1 cellular context compared by ENCODE assay signal in the genomic region with DNA sequence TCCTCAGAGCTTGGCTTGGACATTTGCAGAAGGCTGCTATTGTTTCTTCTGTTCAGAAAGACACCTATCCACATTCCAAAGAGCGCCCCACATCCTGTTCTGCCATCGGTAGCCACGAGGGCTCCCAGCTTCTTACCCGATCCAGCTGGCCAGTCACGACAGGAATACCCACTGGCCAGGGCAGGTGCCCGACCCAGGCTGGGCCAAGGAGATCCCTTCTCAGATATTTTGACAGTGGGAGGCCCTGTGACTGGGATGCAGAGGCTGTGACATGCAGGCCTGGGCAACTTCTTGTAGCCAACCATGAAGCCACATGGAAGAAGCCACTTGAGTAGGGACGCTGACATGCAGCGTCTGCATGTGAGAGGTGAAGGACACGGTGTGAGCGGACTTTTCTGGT.
TF ChIP-seq lines count a peak whose summit lies in the region.

No MANE protein-coding gene starts in this region.

TF ChIP-seq in H1, 55 proteins besides CTCF, POLR2A, EP300 and RAD21:
- TF ChIP-seq POU5F1 (IDR thresholded peaks at IDR 0.05; ENCODE audit: low read depth, low read length) (no peak), SP4 (IDR thresholded peaks at IDR 0.05; ENCODE audit: low read length) (no peak), RFX5 (IDR thresholded peaks at IDR 0.05; ENCODE audit: borderline replicate concordance, low read depth, low read length) (no peak), KDM1A (IDR thresholded peaks at IDR 0.05; ENCODE audit: borderline replicate concordance, low read length) (no peak), SIN3A (conservative IDR thresholded peaks at IDR 0.05 in 1 of 2, IDR thresholded peaks at IDR 0.05 in 1 of 2; ENCODE audit: low read depth in 1 of 2, low read length in 2 of 2) (no peak), SIX5 (IDR thresholded peaks at IDR 0.05; ENCODE audit: low read depth, low read length) (no peak), CBX8 (IDR thresholded peaks at IDR 0.05; ENCODE audit: borderline replicate concordance, low read depth, low read length) (no peak), SUZ12 (IDR thresholded peaks at IDR 0.05; ENCODE audit: low read length) (no peak), BACH1 (IDR thresholded peaks at IDR 0.05; ENCODE audit: low read length) (no peak), EZH2 (IDR thresholded peaks at IDR 0.05; ENCODE audit: low read depth, low read length, severe bottlenecking) (no peak), CREB1 (IDR thresholded peaks at IDR 0.05) (no peak), NANOG (IDR thresholded peaks at IDR 0.05; ENCODE audit: insufficient read depth, low read depth, low read length, poor library complexity, severe bottlenecking) (no peak), SP2 (IDR thresholded peaks at IDR 0.05; ENCODE audit: low read length) (no peak), TBP (IDR thresholded peaks at IDR 0.05; ENCODE audit: low read depth, low read length) (no peak), CHD2 (IDR thresholded peaks at IDR 0.05; ENCODE audit: low read length) (no peak), CBX5 (IDR thresholded peaks at IDR 0.05; ENCODE audit: low read depth, low read length) (no peak)
- TF ChIP-seq, protein P1, sequence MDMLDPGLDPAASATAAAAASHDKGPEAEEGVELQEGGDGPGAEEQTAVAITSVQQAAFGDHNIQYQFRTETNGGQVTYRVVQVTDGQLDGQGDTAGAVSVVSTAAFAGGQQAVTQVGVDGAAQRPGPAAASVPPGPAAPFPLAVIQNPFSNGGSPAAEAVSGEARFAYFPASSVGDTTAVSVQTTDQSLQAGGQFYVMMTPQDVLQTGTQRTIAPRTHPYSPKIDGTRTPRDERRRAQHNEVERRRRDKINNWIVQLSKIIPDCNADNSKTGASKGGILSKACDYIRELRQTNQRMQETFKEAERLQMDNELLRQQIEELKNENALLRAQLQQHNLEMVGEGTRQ (IDR thresholded peaks at IDR 0.05; ENCODE audit: low read length): no peak
- TF ChIP-seq, protein P2, sequence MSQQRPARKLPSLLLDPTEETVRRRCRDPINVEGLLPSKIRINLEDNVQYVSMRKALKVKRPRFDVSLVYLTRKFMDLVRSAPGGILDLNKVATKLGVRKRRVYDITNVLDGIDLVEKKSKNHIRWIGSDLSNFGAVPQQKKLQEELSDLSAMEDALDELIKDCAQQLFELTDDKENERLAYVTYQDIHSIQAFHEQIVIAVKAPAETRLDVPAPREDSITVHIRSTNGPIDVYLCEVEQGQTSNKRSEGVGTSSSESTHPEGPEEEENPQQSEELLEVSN (IDR thresholded peaks at IDR 0.05): no peak
